ENCODE assay signal across 26 cellular contexts in the genomic region with DNA sequence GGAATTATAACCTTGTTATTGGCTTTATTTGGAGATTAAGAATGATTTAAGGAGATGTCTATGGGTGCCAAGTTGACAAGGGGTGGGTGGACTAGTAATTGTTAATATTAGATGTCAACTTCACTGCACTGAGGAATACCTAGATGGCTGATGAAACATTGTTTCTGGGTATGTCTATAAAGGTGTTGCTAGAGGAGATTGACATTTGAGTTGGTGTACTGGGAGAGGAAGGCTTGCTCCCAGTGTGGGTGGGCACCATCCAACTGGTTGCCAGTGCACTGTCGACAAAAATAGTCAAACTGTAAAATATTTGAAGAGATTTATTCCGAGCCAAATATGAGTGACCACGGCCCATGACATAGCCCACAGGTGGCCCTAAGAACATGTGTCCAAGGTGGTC.
"Had no signal": no experiment of that assay in that cellular context is flagged by ENCODE, and none has a peak within 500 bp of the region (broad histone marks: within the 10 kb centered on the region; RNA-seq: fewer than 3 reads in every experiment).

No MANE protein-coding gene starts in this region.

- H3K4me3 ChIP-seq: heart left ventricle, left ventricle myocardium inferior, lung, mucosa of descending colon, psoas muscle, right atrium auricular region, right lobe of liver, smooth muscle cell, stomach, suprapubic skin, thoracic aorta, tibial artery, uterus had no signal

- H3K4me3 Mint-ChIP-seq: naive thymus-derived CD4-positive, alpha-beta T cell; natural killer cell treated with Interleukin-12 subunit alpha and Interleukin-12 subunit beta and Interleukin-15 and Interleukin-18, amount 100 ng/mL, for 72 hours; neural crest cell; stimulated activated naive B cell treated with anti-CD40 and anti-IgM and Interleukin-4, amounts not matched to agents 10 μg/mL and 1 μg/mL and 100 μg/mL, for 72 hours had no signal

- H3K9me3 ChIP-seq: heart left ventricle, left ventricle myocardium inferior, mucosa of descending colon, neutrophil, psoas muscle, right atrium auricular region, right lobe of liver, stomach, suprapubic skin, thoracic aorta, tibial artery, uterus had no signal

- H3K4me2 ChIP-seq: smooth muscle cell had no signal

- DNase-seq: heart left ventricle; islet precursor cell; left ventricle myocardium inferior; midbrain; mucosa of descending colon; naive thymus-derived CD4-positive, alpha-beta T cell; occipital lobe; psoas muscle; right lobe of liver; stimulated activated CD4-positive, alpha-beta T cell treated with anti-CD3 and anti-CD28 coated beads, Interleukin-2, amount 100 ng/mL, for 24 hours; stimulated activated CD4-positive, alpha-beta T cell treated with anti-CD3 and anti-CD28 coated beads, Interleukin-4, amount 100 ng/mL, for 1 hour; stimulated activated naive B cell treated with anti-CD40 and anti-IgM and Interleukin-4, amounts not matched to agents 10 μg/mL and 1 μg/mL and 100 μg/mL, for 72 hours; stimulated activated naive CD8-positive, alpha-beta T cell treated with anti-CD3 and anti-CD28 coated beads, Interleukin-15, Interleukin-2, amounts not matched to agents 100 U/mL and 50 U/mL, for 24 hours; stomach; tibial artery; trophoblast cell; uterus had no signal

- H2AFZ ChIP-seq: parathyroid adenoma had no signal

- H3K4me1 Mint-ChIP-seq: naive thymus-derived CD4-positive, alpha-beta T cell; stimulated activated naive B cell treated with anti-CD40 and anti-IgM and Interleukin-4, amounts not matched to agents 10 μg/mL and 1 μg/mL and 100 μg/mL, for 72 hours had no signal

- H3K9me3 Mint-ChIP-seq: natural killer cell treated with Interleukin-12 subunit alpha and Interleukin-12 subunit beta and Interleukin-15 and Interleukin-18, amount 100 ng/mL, for 72 hours; stimulated activated naive B cell treated with anti-CD40 and anti-IgM and Interleukin-4, amounts not matched to agents 10 μg/mL and 1 μg/mL and 100 μg/mL, for 72 hours had no signal

- H3K27ac ChIP-seq: heart left ventricle, left ventricle myocardium inferior, neutrophil, parathyroid adenoma, psoas muscle, right atrium auricular region, right lobe of liver, stomach, suprapubic skin, thoracic aorta, tibial artery, uterus had no signal

- H3K27ac Mint-ChIP-seq: naive thymus-derived CD4-positive, alpha-beta T cell; natural killer cell treated with Interleukin-12 subunit alpha and Interleukin-12 subunit beta and Interleukin-15 and Interleukin-18, amount 100 ng/mL, for 72 hours; stimulated activated naive B cell treated with anti-CD40 and anti-IgM and Interleukin-4, amounts not matched to agents 10 μg/mL and 1 μg/mL and 100 μg/mL, for 72 hours had no signal

- H3K9ac ChIP-seq: parathyroid adenoma had no signal

- H3K4me1 ChIP-seq: heart left ventricle, left ventricle myocardium inferior, parathyroid adenoma, psoas muscle, right atrium auricular region, right lobe of liver, stomach, suprapubic skin, tibial artery, uterus had no signal

- ATAC-seq: heart left ventricle; mucosa of descending colon; naive thymus-derived CD4-positive, alpha-beta T cell; natural killer cell treated with Interleukin-12 subunit alpha and Interleukin-12 subunit beta and Interleukin-15 and Interleukin-18, amount 100 ng/mL, for 72 hours; psoas muscle; right lobe of liver; stimulated activated naive B cell treated with anti-CD40 and anti-IgM and Interleukin-4, amounts not matched to agents 10 μg/mL and 1 μg/mL and 100 μg/mL, for 72 hours; stimulated activated naive CD8-positive, alpha-beta T cell treated with anti-CD3 and anti-CD28 coated beads, Interleukin-15, Interleukin-2, amounts not matched to agents 100 U/mL and 50 U/mL, for 24 hours had no signal

- H3K36me3 ChIP-seq: heart left ventricle, left ventricle myocardium inferior, neutrophil, right atrium auricular region, right lobe of liver, stomach, suprapubic skin, thoracic aorta, tibial artery, uterus had no signal

- H3K36me3 Mint-ChIP-seq: naive thymus-derived CD4-positive, alpha-beta T cell; natural killer cell treated with Interleukin-12 subunit alpha and Interleukin-12 subunit beta and Interleukin-15 and Interleukin-18, amount 100 ng/mL, for 72 hours; stimulated activated naive B cell treated with anti-CD40 and anti-IgM and Interleukin-4, amounts not matched to agents 10 μg/mL and 1 μg/mL and 100 μg/mL, for 72 hours had no signal

- H3K27me3 Mint-ChIP-seq: naive thymus-derived CD4-positive, alpha-beta T cell; natural killer cell treated with Interleukin-12 subunit alpha and Interleukin-12 subunit beta and Interleukin-15 and Interleukin-18, amount 100 ng/mL, for 72 hours; stimulated activated naive B cell treated with anti-CD40 and anti-IgM and Interleukin-4, amounts not matched to agents 10 μg/mL and 1 μg/mL and 100 μg/mL, for 72 hours had no signal

- H3K27me3 ChIP-seq: heart left ventricle, neutrophil, right atrium auricular region, right lobe of liver, stomach, suprapubic skin, tibial artery, uterus had no signal

- H3K79me2 ChIP-seq: parathyroid adenoma had no signal
